In the genomic region with DNA sequence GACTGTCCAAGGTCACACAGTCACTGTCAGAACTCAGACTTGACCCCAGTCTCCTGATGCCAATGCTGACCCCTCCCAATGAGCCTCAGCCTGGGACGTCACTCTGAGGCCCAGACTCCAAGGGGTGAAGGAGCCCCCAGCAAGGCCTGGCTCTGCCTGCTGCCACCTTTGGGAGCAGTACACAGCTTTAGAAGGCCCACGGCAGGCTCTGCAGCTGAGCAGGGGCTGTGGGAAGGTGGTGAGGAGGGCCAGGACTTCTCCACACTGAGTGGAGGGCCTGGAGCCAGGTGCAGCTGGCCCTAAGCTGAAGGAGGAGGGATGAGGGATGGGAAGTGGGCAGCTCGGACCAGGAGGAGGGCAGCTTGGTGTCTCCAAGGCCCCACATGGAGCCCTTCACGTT, we compare ENCODE assay signal across 27 cellular contexts. TPM values are rescaled to one million over a fixed set of nuclear protein-coding genes. Genes with fewer than 3 reads are reported as not detected.
DNase-seq lines count a peak whose midpoint lies in the region; ATAC-seq and TF ChIP-seq lines count a peak whose summit lies in the region.
"Had no signal": no experiment of that assay in that cellular context is flagged by ENCODE, and none has a peak within 500 bp of the region (broad histone marks: within the 10 kb centered on the region; RNA-seq: fewer than 3 reads in every experiment).

No MANE protein-coding gene starts in this region.

- H3K36me3 Mint-ChIP-seq in CD4-positive, alpha-beta T cell (ENCODE audit: low read depth), result no peaks in the 10 kb centered on the region
- H3K36me3 Mint-ChIP-seq in glutamatergic neuron (ENCODE audit: unreplicated experiment), result no peaks in the 10 kb centered on the region
- H3K36me3 Mint-ChIP-seq: activated naive CD8-positive, alpha-beta T cell treated with anti-CD3 and anti-CD28 coated beads for 36 hours; IgD-negative memory B cell; immature natural killer cell; memory B cell; stimulated activated memory B cell treated with anti-CD40 and anti-IgM and Interleukin-4, amounts not matched to agents 10 μg/mL and 1 μg/mL and 100 μg/mL, for 72 hours had no signal

- H3K27ac Mint-ChIP-seq in CD4-positive, alpha-beta T cell, result peak overlapping the region; percentile 86
- H3K27ac Mint-ChIP-seq in glutamatergic neuron (ENCODE audit: unreplicated experiment), result no peak overlapping the region
- H3K27ac Mint-ChIP-seq: activated B cell treated with CpG ODN at 0.5 μM for 24 hours; activated naive CD8-positive, alpha-beta T cell treated with anti-CD3 and anti-CD28 coated beads for 36 hours; activated T-helper 2 cell treated with anti-CD3 and anti-CD28 coated beads, Interferon-gamma antibody, Interleukin-2, Interleukin-4, amounts not matched to agents 10 μg/mL and 5 μg/mL and 100 μg/mL, durations not matched to agents 14 hours and 24 hours and 36 hours; immature natural killer cell; memory B cell; stimulated activated memory B cell treated with anti-CD40 and anti-IgM and Interleukin-4, amounts not matched to agents 10 μg/mL and 1 μg/mL and 100 μg/mL, for 72 hours had no signal

- intact Hi-C loops in CD4-positive, alpha-beta T cell (cut with DNase I, micrococcal nuclease), result loop anchor here in 1 of 2 experiments (2.0 kb wide), 1 partner anchor 68 kb away; no protein-coding TSS in a partner anchor
- intact Hi-C loops in posterior vena cava (cut with DNase I), result loop anchor here in 1 of 2 donors (10.0 kb wide), 1 partner anchor 170 kb away; no protein-coding TSS in a partner anchor

- H3K27ac ChIP-seq in CD4-positive, alpha-beta T cell (ENCODE audit: low read depth, low read length), result no peak overlapping the region
- H3K27ac ChIP-seq: BLaER1, cardiac muscle cell, coronary artery, GM23248, SJSA1 had no signal

- TF ChIP-seq CTCF in CD4-positive, alpha-beta T cell (IDR thresholded peaks at IDR 0.05), result no peak
- TF ChIP-seq CTCF in GM13976 (IDR thresholded peaks at IDR 0.05; ENCODE audit: borderline replicate concordance, control extremely low read depth, extremely low read depth, insufficient read depth, missing control alignments) (no peak), glutamatergic neuron (IDR thresholded peaks at IDR 0.05; ENCODE audit: partially characterized antibody, unreplicated experiment) (no peak)

- POLR2A ChIA-PET in CD4-positive, alpha-beta T cell (lab: Charles Lee), result interaction anchor here (0.8 to 1.3 kb wide), 2 partner anchors 9 to 81 kb away, joined by 3 read pairs; no protein-coding TSS in a partner anchor

- H3K9me3 Mint-ChIP-seq in CD4-positive, alpha-beta T cell, result peaks cover 4% of the 10 kb centered on the region
- no peaks in the 10 kb centered on the region for H3K9me3 Mint-ChIP-seq in glutamatergic neuron (ENCODE audit: unreplicated experiment)
- H3K9me3 Mint-ChIP-seq: activated B cell treated with CpG ODN at 0.5 μM for 24 hours; activated naive CD8-positive, alpha-beta T cell treated with anti-CD3 and anti-CD28 coated beads for 36 hours; activated T-helper 2 cell treated with anti-CD3 and anti-CD28 coated beads, Interferon-gamma antibody, Interleukin-2, Interleukin-4, amounts not matched to agents 10 μg/mL and 5 μg/mL and 100 μg/mL, durations not matched to agents 14 hours and 24 hours and 36 hours; IgD-negative memory B cell; immature natural killer cell; memory B cell; neural crest cell; stimulated activated memory B cell treated with anti-CD40 and anti-IgM and Interleukin-4, amounts not matched to agents 10 μg/mL and 1 μg/mL and 100 μg/mL, for 72 hours had no signal

- in situ Hi-C loops in GM13976 (cut with MboI; ENCODE audit: low sequenced_read_pairs, unreplicated experiment), result no loop called here

- no peaks in the 10 kb centered on the region for H3K27me3 ChIP-seq in CD4-positive, alpha-beta T cell (ENCODE audit: control insufficient read depth, insufficient read depth, low read length)
- H3K27me3 ChIP-seq: BLaER1, cardiac muscle cell, SJSA1 had no signal

- H3K4me1 Mint-ChIP-seq in CD4-positive, alpha-beta T cell (ENCODE audit: low read depth), result peaks cover 85% of the 10 kb centered on the region
- peaks cover 12% of the 10 kb centered on the region for H3K4me1 Mint-ChIP-seq in glutamatergic neuron (ENCODE audit: low read depth, unreplicated experiment)
- H3K4me1 Mint-ChIP-seq: neural crest cell had no signal

- peak in 1 of 10 experiments; percentile 4 for DNase-seq in CD4-positive, alpha-beta T cell
- DNase-seq in GM13976 (ENCODE audit: low spot score), result peak; percentile 15
- peak; percentile 5 for DNase-seq in glutamatergic neuron
- DNase-seq in posterior vena cava (ENCODE audit: low spot score), result peak; percentile 51
- no peak for DNase-seq in NOMO-1 treated with dmso at 0.1 percent for 144 hours (lab: John Stamatoyannopoulos, UW; ENCODE audit: unreplicated experiment)
- no peak for DNase-seq in NCI-H1417 (lab: John Stamatoyannopoulos, UW)
- DNase-seq in T1000 (lab: John Stamatoyannopoulos, UW), result no peak
- DNase-seq: activated B cell treated with CpG ODN at 0.5 μM for 24 hours; activated naive CD8-positive, alpha-beta T cell treated with anti-CD3 and anti-CD28 coated beads for 36 hours; effector memory CD4-positive, alpha-beta T cell; GM23248; immature natural killer cell; NCI-H146; NCI-H446; NCI-H748 treated with DMSO at 0.1 percent for 48 hours had no signal

- no peaks in the 10 kb centered on the region for H3K27me3 Mint-ChIP-seq in CD4-positive, alpha-beta T cell
- no peaks in the 10 kb centered on the region for H3K27me3 Mint-ChIP-seq in glutamatergic neuron (ENCODE audit: unreplicated experiment)
- H3K27me3 Mint-ChIP-seq: activated naive CD8-positive, alpha-beta T cell treated with anti-CD3 and anti-CD28 coated beads for 36 hours; IgD-negative memory B cell; memory B cell had no signal

- ATAC-seq in CD4-positive, alpha-beta T cell (ENCODE audit: poor library complexity), result no peak
- ATAC-seq in GM18519 (IDR thresholded peaks at IDR 0.05; ENCODE audit: low FRiP score, unreplicated experiment), result no peak
- ATAC-seq: left colon; stimulated activated memory B cell treated with anti-CD40 and anti-IgM and Interleukin-4, amounts not matched to agents 10 μg/mL and 1 μg/mL and 100 μg/mL, for 72 hours had no signal

- CTCF ChIA-PET in CD4-positive, alpha-beta T cell (lab: Charles Lee), result no interaction called here

- H3K9me3 ChIP-seq in CD4-positive, alpha-beta T cell (ENCODE audit: control insufficient read depth, low read length), result no peaks in the 10 kb centered on the region
- H3K9me3 ChIP-seq: BLaER1, Caco-2, SJSA1 had no signal

- no peak overlapping the region for H3K4me3 Mint-ChIP-seq in CD4-positive, alpha-beta T cell
- H3K4me3 Mint-ChIP-seq in glutamatergic neuron (ENCODE audit: unreplicated experiment), result no peak overlapping the region
- H3K4me3 Mint-ChIP-seq: activated B cell treated with CpG ODN at 0.5 μM for 24 hours; activated naive CD8-positive, alpha-beta T cell treated with anti-CD3 and anti-CD28 coated beads for 36 hours; IgD-negative memory B cell; immature natural killer cell; memory B cell; neural crest cell; stimulated activated memory B cell treated with anti-CD40 and anti-IgM and Interleukin-4, amounts not matched to agents 10 μg/mL and 1 μg/mL and 100 μg/mL, for 72 hours had no signal

RNA-seq across cellular contexts. Expression of gene ZMIZ1, which starts 23.9 kb away (rescaled TPM):
- total RNA-seq in CD4-positive, alpha-beta T cell, result 10 to 100 TPM; 14.6 to 15.5 TPM
- total RNA-seq in glutamatergic neuron (ENCODE audit: unreplicated experiment), result 230 TPM
- 10 to 100 TPM; 61.5 to 62.6 TPM for total RNA-seq in posterior vena cava

Comparison
In these comparisons a context has a peak if more than half of its experiments do, and no peak if none do; other contexts are left out.
1. DNase-seq: peak in GM13976 (single experiment), glutamatergic neuron (single experiment) and posterior vena cava (single experiment); none in NOMO-1 treated with dmso at 0.1 percent for 144 hours (single experiment), NCI-H1417 (0 of 3) and T1000 (single experiment).